Comparison of ENCODE assay signal across 8 cellular contexts in the genomic region with DNA sequence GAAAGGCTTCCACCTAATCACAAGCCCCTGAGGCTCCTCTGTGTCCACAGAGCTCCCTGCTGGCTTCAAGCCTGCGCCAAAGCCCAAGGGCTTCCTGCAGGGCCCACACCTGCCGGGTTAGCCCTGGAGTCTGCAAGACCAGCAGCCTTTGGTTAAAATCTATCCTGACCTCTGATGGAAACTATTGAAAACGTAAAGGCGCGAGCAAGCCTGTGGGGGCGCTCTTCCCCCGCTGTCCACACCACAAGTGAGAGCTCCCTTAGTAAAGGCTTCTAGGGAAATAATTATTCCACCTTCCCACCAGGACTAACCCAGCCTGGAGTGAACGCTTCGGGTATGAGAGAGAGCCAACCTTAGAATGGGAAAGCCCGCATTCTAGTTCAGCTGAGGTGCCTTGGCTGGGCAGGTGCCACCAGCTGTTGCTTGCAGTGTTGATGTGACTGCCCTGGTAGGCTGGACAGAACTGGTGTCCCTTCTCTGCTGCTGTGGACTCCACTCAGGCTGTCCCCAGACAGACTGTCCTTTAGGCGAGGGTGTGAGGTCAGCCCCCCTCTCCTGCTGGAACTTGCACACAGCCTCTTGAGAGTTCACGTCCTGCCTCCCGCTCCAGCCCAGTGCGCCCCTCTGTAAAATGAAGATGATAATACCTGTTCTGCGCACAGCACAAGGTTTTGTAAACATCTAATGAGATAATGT.
DNase-seq lines count a peak whose midpoint lies in the region; ATAC-seq and TF ChIP-seq lines count a peak whose summit lies in the region.

No MANE protein-coding gene starts in this region.

- H3K36me3 ChIP-seq in HAP-1 (replicated peaks) (no peaks in the 10 kb centered on the region), transverse colon (no peaks in the 10 kb centered on the region)

- H3K36me3 Mint-ChIP-seq in immature natural killer cell, result peaks cover 23 to 29% (median 25%) of the 10 kb centered on the region in 3 donors

- H3K4me1 ChIP-seq in HAP-1, result no peaks in the 10 kb centered on the region
- H3K4me1 ChIP-seq in transverse colon, result peaks cover 0 to 28% (median 6%) of the 10 kb centered on the region in 4 donors

- 71 to 100% methylated on average over 1 to 15 of the region's 15 CpGs for WGBS in transverse colon (ENCODE audit: low coverage in 1 of 2), 2 donors

- peaks cover 12 to 26% (median 18%) of the 10 kb centered on the region in 3 donors for H3K27me3 Mint-ChIP-seq in immature natural killer cell (ENCODE audit: low read depth in 3 of 3)

- no peak for TF ChIP-seq EP300 in transverse colon (IDR thresholded peaks at IDR 0.05; ENCODE audit: low read depth)

- H3K9me3 ChIP-seq in HAP-1 (no peaks in the 10 kb centered on the region), transverse colon (no peaks in the 10 kb centered on the region)

- H3K27me3 ChIP-seq in HAP-1 (ENCODE audit: low read depth) (no peaks in the 10 kb centered on the region), transverse colon (no peaks in the 10 kb centered on the region)

- DNase-seq in AG09309 (ENCODE audit: low read depth) (no peak), HAP-1 (ENCODE audit: low spot score in 2 of 2) (peak; percentile 15 to 66), immature natural killer cell (no peak), transverse colon (peak; percentile 56), activated gamma-delta T cell treated with Interleukin-2 at 50 U/mL for 16 hours (no peak)

- H3K4me3 ChIP-seq in AG09309 (ENCODE audit: control insufficient read depth, low read depth, low read length), result no peak overlapping the region
- H3K4me3 ChIP-seq in HAP-1, result no peak overlapping the region
- no peak overlapping the region for H3K4me3 ChIP-seq in WI38 (ENCODE audit: low read depth, low read length)
- no peak overlapping the region for H3K4me3 ChIP-seq in transverse colon

- ATAC-seq in HG03135 (IDR thresholded peaks at IDR 0.05; ENCODE audit: unreplicated experiment) (no peak), HG02885 (IDR thresholded peaks at IDR 0.05; ENCODE audit: poor library complexity, unreplicated experiment) (no peak)

- TF ChIP-seq CTCF in AG09309 (IDR thresholded peaks at IDR 0.05; ENCODE audit: control insufficient read depth, insufficient read depth, low read depth, low read length, missing control alignments) (peak; percentile 71), WI38 (IDR thresholded peaks at IDR 0.05; ENCODE audit: low read depth, low read length) (0 out of 2 replicates have a peak, but pooled peaks have one; percentile 47), transverse colon (IDR thresholded peaks at IDR 0.05) (peak; percentile 50 to 63 (median 56))

- no peaks in the 10 kb centered on the region for H3K9me3 Mint-ChIP-seq in immature natural killer cell

- intact Hi-C loops in transverse colon (cut with DNase I; ENCODE audit: low total_unique reads), result no loop called here

- in situ Hi-C loops in HAP-1 (cut with MboI; ENCODE audit: low sequenced_read_pairs), result loop anchor here (25.0 kb wide), 1 partner anchor 394 kb away; no protein-coding TSS in a partner anchor
- in situ Hi-C loops in transverse colon (cut with MboI; ENCODE audit: low pct_ligation_motif_present in 1 of 4, low pct_unique_long_range_greater_than_20kb in 1 of 4, low sequenced_read_pairs in 3 of 4), result loop anchor here in 2 of 4 donors (25.0 kb wide), 2 partner anchors 394 to 419 kb away; no protein-coding TSS in a partner anchor

- H3K4me3 Mint-ChIP-seq in immature natural killer cell, result peak overlapping the region; percentile 79 to 87 (median 84)

- no peak for TF ChIP-seq POLR2A in transverse colon (IDR thresholded peaks at IDR 0.05)

- peak overlapping the region; percentile 96 to 100 (median 99) for H3K27ac Mint-ChIP-seq in immature natural killer cell

- peak overlapping the region in 3 of 4 donors; percentile 38 to 49 (median 42) for H3K27ac ChIP-seq in transverse colon

- H3K4me1 Mint-ChIP-seq in immature natural killer cell, result peaks cover 81 to 95% of the 10 kb centered on the region in 2 donors

Comparison
In these comparisons a context has a peak if more than half of its experiments do, and no peak if none do; other contexts are left out.
1. DNase-seq: peak in HAP-1 (2 of 2) and transverse colon (single experiment); none in AG09309 (single experiment), immature natural killer cell (0 of 3) and activated gamma-delta T cell treated with Interleukin-2 at 50 U/mL for 16 hours (single experiment).
2. Peak in every context shown above with its lines, with median percentiles within 50 percentile points of each other: CTCF ChIP-seq.